Comparison of ENCODE assay signal across 8 cellular contexts in the genomic region with DNA sequence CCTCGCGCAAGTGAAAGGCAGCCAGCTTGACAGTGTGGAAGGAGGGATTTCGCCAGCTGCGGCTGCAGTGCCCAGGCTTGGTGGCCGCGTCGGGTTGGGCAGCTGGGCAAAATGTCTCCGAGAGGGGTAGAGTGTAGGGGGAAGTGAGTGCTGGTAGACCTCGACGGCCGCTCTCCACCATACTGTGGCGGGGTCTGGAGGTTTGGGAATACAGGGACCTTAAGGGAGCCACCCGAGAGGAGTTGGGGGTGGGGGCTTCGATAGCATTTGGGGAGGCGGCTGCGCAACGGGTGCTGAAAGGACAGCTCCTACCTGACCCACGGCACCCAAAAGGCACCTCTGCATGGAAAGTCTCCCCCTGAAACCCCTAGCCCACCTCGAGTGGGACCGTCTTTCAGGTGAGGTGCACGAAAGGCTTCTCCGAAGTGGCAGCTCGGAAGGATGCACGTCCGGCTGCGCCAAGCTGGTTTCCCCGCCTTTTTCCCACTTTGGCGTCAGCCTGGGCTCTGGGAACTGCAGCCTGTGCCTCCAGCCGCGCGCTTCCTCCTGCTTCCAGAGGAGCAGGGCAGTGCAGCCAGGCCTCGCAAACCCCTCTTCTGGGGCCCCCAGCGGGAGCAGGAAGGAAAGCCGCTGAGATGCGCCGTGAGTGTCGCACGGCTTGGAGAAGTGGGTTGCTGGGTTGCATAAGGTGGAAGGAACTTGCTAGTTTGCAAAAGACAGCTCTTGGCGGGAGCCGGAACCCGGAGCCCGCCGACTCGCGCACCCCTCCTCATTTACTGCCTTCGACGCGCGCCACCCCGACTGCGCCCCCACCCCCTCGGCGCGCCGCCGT. TPM values are rescaled to one million over a fixed set of nuclear protein-coding genes. Genes with fewer than 3 reads are reported as not detected.
DNase-seq lines count a peak whose midpoint lies in the region; FAIRE-seq and TF ChIP-seq lines count a peak whose summit lies in the region.

No MANE protein-coding gene starts in this region.

- H3K4me2 ChIP-seq in H9 (ENCODE audit: insufficient read depth, insufficient read length, low read length): peak overlapping the region; percentile 59

- H3K56ac ChIP-seq in H9 (ENCODE audit: insufficient read length, low read depth, low read length): no peak overlapping the region

- WGBS in H9 (ENCODE audit: extremely low coverage, insufficient read length, low lambda C conversion rate): no CpG with 5 or more reads among the region's 56 CpGs

- TF ChIP-seq POLR2A in NB4 (IDR thresholded peaks at IDR 0.05; ENCODE audit: extremely low read depth, insufficient read length): no peak
- no peak for TF ChIP-seq POLR2A in GM12892 (IDR thresholded peaks at IDR 0.05; ENCODE audit: low read depth, low read length)

- H3K9me3 ChIP-seq in H9 (ENCODE audit: control insufficient read depth, low read depth, low read length): no peaks in the 10 kb centered on the region

- no peak overlapping the region for H3K23ac ChIP-seq in H9 (ENCODE audit: insufficient read length, low read depth, low read length)

- peak overlapping the region; percentile 88 to 90 for H3K4me3 Mint-ChIP-seq in H9

- H3K27me3 ChIP-seq in H9 (ENCODE audit: insufficient read depth, low read length): no peaks in the 10 kb centered on the region
- no peaks in the 10 kb centered on the region for H3K27me3 ChIP-seq in kidney epithelial cell (ENCODE audit: control insufficient read depth, insufficient read depth, low read length)

- no peaks in the 10 kb centered on the region for H4K20me1 ChIP-seq in H9 (ENCODE audit: control insufficient read depth, insufficient read depth, insufficient read length)

- peak overlapping the region; percentile 67 for H3K18ac ChIP-seq in H9 (ENCODE audit: insufficient read length, low read depth, low read length)

- H3K79me1 ChIP-seq in H9 (ENCODE audit: insufficient read depth, low read depth, low read length, poor library complexity, severe bottlenecking): no peaks in the 10 kb centered on the region

- no peak overlapping the region for H2BK15ac ChIP-seq in H9 (ENCODE audit: low read depth, low read length)

- H3K14ac ChIP-seq in H9 (ENCODE audit: insufficient read depth, low read length): 0 out of 2 replicates have a peak overlapping the region, but pooled peaks have one; percentile 4

- H3K4ac ChIP-seq in H9 (ENCODE audit: low read depth, low read length): no peak overlapping the region

- no peak overlapping the region for H2AFZ ChIP-seq in H9 (ENCODE audit: low read length)

- H2BK20ac ChIP-seq in H9 (ENCODE audit: low read depth, low read length, poor library complexity, severe bottlenecking): no peak overlapping the region

- no peak overlapping the region for H2BK12ac ChIP-seq in H9 (ENCODE audit: insufficient read length, low read depth, low read length)

- H3K9ac ChIP-seq in H9 (ENCODE audit: extremely low read depth, insufficient read length, low read length): peak overlapping the region; percentile 37

- H3K4me3 ChIP-seq in NB4 (ENCODE audit: low read depth, low read length) (peak overlapping the region; percentile 73), kidney epithelial cell (ENCODE audit: low read depth, low read length) (peak overlapping the region; percentile 76)

- H2BK120ac ChIP-seq in H9 (ENCODE audit: low read depth, low read length, poor library complexity, severe bottlenecking): no peak overlapping the region

- H3T11ph ChIP-seq in H9 (ENCODE audit: low read length): no peak overlapping the region

- H3K36me3 ChIP-seq in kidney epithelial cell (ENCODE audit: control insufficient read depth, insufficient read depth, low read length): peaks cover 4% of the 10 kb centered on the region

- H4K8ac ChIP-seq in H9 (replicated peaks; ENCODE audit: insufficient read length, low read depth, low read length): no peak overlapping the region

- H3K4me1 ChIP-seq in H9 (ENCODE audit: insufficient read depth, low read length): no peaks in the 10 kb centered on the region; the same call in 1 of the 2 replicates

- H2BK5ac ChIP-seq in H9 (ENCODE audit: insufficient read length, low read length): no peak overlapping the region

- H4K5ac ChIP-seq in H9 (ENCODE audit: insufficient read length, low read depth, low read length): no peak overlapping the region

- FAIRE-seq in GM12892 (lab: Jason Lieb, UNC): no peak

- DNase-seq in GDM1 (lab: John Stamatoyannopoulos, UW) (peak; percentile 88), H9 (peak; percentile 85), NB4 (ENCODE audit: low read depth) (peak; percentile 95), T-helper 22 cell (ENCODE audit: low read depth) (peak; percentile 4), cerebellum (ENCODE audit: low spot score) (peak; percentile 56), kidney epithelial cell (ENCODE audit: low read depth) (peak; percentile 25), GM12892 (ENCODE audit: insufficient read length) (no peak)
- DNase-seq in stimulated activated CD4-positive, alpha-beta T cell treated with anti-CD3 and anti-CD28 coated beads, Interleukin-15, amount 100 ng/mL, for 48 hours (ENCODE audit: low read depth in 2 of 2): peak; percentile 10 to 22

- no peaks in the 10 kb centered on the region; the same call in 1 of the 2 replicates for H3K27me3 Mint-ChIP-seq in H9 (ENCODE audit: low read depth)

- H4K91ac ChIP-seq in H9 (ENCODE audit: insufficient read length, low read depth, low read length): no peak overlapping the region

- H3K9me3 Mint-ChIP-seq in H9: no peaks in the 10 kb centered on the region

- H3K23me2 ChIP-seq in H9 (ENCODE audit: insufficient read length, low read depth, low read length, poor library complexity, severe bottlenecking): peaks cover 10% of the 10 kb centered on the region

- no peak; the same call in 2 of the 3 replicates for TF ChIP-seq CTCF in H9 (conservative IDR thresholded peaks at IDR 0.05)
- TF ChIP-seq CTCF in NB4 (IDR thresholded peaks at IDR 0.05; ENCODE audit: low read depth, low read length): no peak
- no peak for TF ChIP-seq CTCF in kidney epithelial cell (IDR thresholded peaks at IDR 0.05; ENCODE audit: insufficient read depth, low read length, poor library complexity, severe bottlenecking)

- H3K27ac ChIP-seq in H9 (ENCODE audit: insufficient read length, low read depth, low read length): no peak overlapping the region

- peak overlapping the region; percentile 63 to 99 (median 82); a peak in 5 of 7 replicates for H3K27ac Mint-ChIP-seq in H9

- peaks cover 41 to 67% (median 66%) of the 10 kb centered on the region in 3 experiments for H3K36me3 Mint-ChIP-seq in H9 (ENCODE audit: insufficient read depth in 1 of 3, low read depth in 3 of 3)

- peaks cover 4% of the 10 kb centered on the region; the same call in 1 of the 2 replicates for H3K79me2 ChIP-seq in H9 (ENCODE audit: insufficient read depth, low read length)

- H2AK5ac ChIP-seq in H9 (ENCODE audit: insufficient read length, low read length): no peak overlapping the region

- peaks cover 31 to 43% of the 10 kb centered on the region in 2 experiments for H3K4me1 Mint-ChIP-seq in H9

RNA-seq across cellular contexts. Expression of a gene that starts 0.5 kb away (rescaled TPM):
- total RNA-seq in H9 (2021) (622 and 626 TPM in 2 replicates), cerebellum (304 TPM), kidney epithelial cell (126 and 131 TPM in 2 replicates)
- polyA plus RNA-seq in GM12892 (2012; ENCODE audit: missing spikeins): 621 TPM

RNA-seq across cellular contexts. Expression of a gene that starts 39.6 kb away (rescaled TPM):
- total RNA-seq in H9 (2021) (49.8 and 61.2 TPM in 2 replicates), cerebellum (33.3 TPM), kidney epithelial cell (43.8 and 52.7 TPM in 2 replicates)
- polyA plus RNA-seq in GM12892 (2012; ENCODE audit: missing spikeins): 26.1 TPM

RNA-seq across cellular contexts. Expression of a gene that starts 57.8 kb away (rescaled TPM):
- total RNA-seq in H9 (2021) (43.3 and 45.3 TPM in 2 replicates), cerebellum (12.5 TPM), kidney epithelial cell (48.1 and 48.5 TPM in 2 replicates)
- 56.6 TPM for polyA plus RNA-seq in GM12892 (2012; ENCODE audit: missing spikeins)
